ENCODE assay signal across 1 cellular context in genomic region chr5:95884511-95884910, GRCh38.
TF ChIP-seq lines count a peak whose summit lies in the region.

No MANE protein-coding gene starts in this region.

TF ChIP-seq in IMR-90, 13 proteins besides CTCF, POLR2A, EP300 and RAD21 (continued from another document):
- TF ChIP-seq USF2 (IDR thresholded peaks at IDR 0.05; ENCODE audit: low read depth, low read length) (no peak), FOS (IDR thresholded peaks at IDR 0.05; ENCODE audit: low read depth, low read length) (no peak), MAZ (IDR thresholded peaks at IDR 0.05; ENCODE audit: borderline replicate concordance, low read depth, low read length) (no peak), CEBPB (IDR thresholded peaks at IDR 0.05; ENCODE audit: low read depth, low read length) (no peak)
